In genomic region chr6:12134991-12135390, GRCh38 we compare ENCODE assay signal across 30 cellular contexts.
"Had no signal": no experiment of that assay in that cellular context is flagged by ENCODE, and none has a peak within 500 bp of the region (broad histone marks: within the 10 kb centered on the region; RNA-seq: fewer than 3 reads in every experiment).

No MANE protein-coding gene starts in this region.

- H3K27ac Mint-ChIP-seq: activated CD4-positive, alpha-beta memory T cell treated with anti-CD3 and anti-CD28 coated beads for 36 hours; activated CD4-positive, alpha-beta T cell treated with anti-CD3 and anti-CD28 coated beads for 36 hours; activated CD4-positive, alpha-beta T cell treated with anti-CD3 and anti-CD28 coated beads, Interleukin-2, amount 10 ng/mL, durations not matched to agents 24 days and 14 days; activated CD8-positive, alpha-beta memory T cell treated with anti-CD3 and anti-CD28 coated beads, Interleukin-2, amount 10 ng/mL, durations not matched to agents 7 days and 5 days; activated CD8-positive, alpha-beta T cell treated with anti-CD3 and anti-CD28 coated beads, Interleukin-2, amount 10 ng/mL, durations not matched to agents 7 days and 5 days; activated naive CD4-positive, alpha-beta T cell treated with anti-CD3 and anti-CD28 coated beads for 36 hours; activated naive CD4-positive, alpha-beta T cell treated with anti-CD3 and anti-CD28 coated beads, Interleukin-2, amount 50 U/mL, for 24 hours; activated naive CD8-positive, alpha-beta T cell treated with anti-CD3 and anti-CD28 coated beads for 36 hours; activated naive CD8-positive, alpha-beta T cell treated with anti-CD3 and anti-CD28 coated beads, Interleukin-2, amount 50 U/mL, for 24 hours; activated T-helper 2 cell treated with anti-CD3 and anti-CD28 coated beads, Interferon-gamma antibody, Interleukin-2, Interleukin-4, amounts not matched to agents 10 μg/mL and 5 μg/mL and 100 μg/mL, durations not matched to agents 14 hours and 24 hours and 36 hours; T-helper 17 cell; T-helper 2 cell treated with Interferon-gamma antibody and Interleukin-4, amounts not matched to agents 5 μg/mL and 100 μg/mL, for 36 hours had no signal

- DNase-seq: activated CD4-positive, alpha-beta memory T cell treated with anti-CD3 and anti-CD28 coated beads for 36 hours; activated CD4-positive, alpha-beta T cell treated with anti-CD3 and anti-CD28 coated beads for 36 hours; activated CD4-positive, CD25-positive, alpha-beta regulatory T cell; activated CD4-positive, CD25-positive, alpha-beta regulatory T cell treated with anti-CD3 and anti-CD28 coated beads, Interleukin-2, amount 50 U/mL, for 72 hours; activated CD8-positive, alpha-beta memory T cell treated with anti-CD3 and anti-CD28 coated beads, Interleukin-2, amount 10 ng/mL, durations not matched to agents 7 days and 5 days; activated CD8-positive, alpha-beta memory T cell treated with anti-CD3 and anti-CD28 coated beads, Interleukin-2, amount 50 U/mL, for 4 hours; activated CD8-positive, alpha-beta T cell treated with anti-CD3 and anti-CD28 coated beads, Interleukin-2, amount 10 ng/mL, durations not matched to agents 7 days and 5 days; activated effector memory CD4-positive, alpha-beta T cell treated with anti-CD3 and anti-CD28 coated beads, Interleukin-2, amount 50 U/mL, for 16 hours; activated naive CD4-positive, alpha-beta T cell treated with anti-CD3 and anti-CD28 coated beads for 36 hours; activated naive CD8-positive, alpha-beta T cell treated with anti-CD3 and anti-CD28 coated beads for 36 hours; activated naive CD8-positive, alpha-beta T cell treated with anti-CD3 and anti-CD28 coated beads, Interleukin-2, amount 50 U/mL, for 24 hours; activated T-cell treated with anti-CD3 and anti-CD28 coated beads, Interleukin-2, amount 50 U/mL, for 24 hours; adrenal gland; amygdala; aorta; body of pancreas; caudate nucleus; colonic mucosa; effector CD8-positive, alpha-beta T cell; foreskin fibroblast; head of caudate nucleus; T-helper 1 cell; T-helper 17 cell; T1000 had no signal

- H3K27me3 Mint-ChIP-seq: activated CD4-positive, alpha-beta memory T cell treated with anti-CD3 and anti-CD28 coated beads for 36 hours; activated CD4-positive, alpha-beta T cell treated with anti-CD3 and anti-CD28 coated beads for 36 hours; activated CD4-positive, alpha-beta T cell treated with anti-CD3 and anti-CD28 coated beads, Interleukin-2, amount 10 ng/mL, durations not matched to agents 24 days and 14 days; activated CD8-positive, alpha-beta memory T cell treated with anti-CD3 and anti-CD28 coated beads, Interleukin-2, amount 10 ng/mL, durations not matched to agents 7 days and 5 days; activated naive CD4-positive, alpha-beta T cell treated with anti-CD3 and anti-CD28 coated beads, Interleukin-2, amount 50 U/mL, for 24 hours; activated naive CD8-positive, alpha-beta T cell treated with anti-CD3 and anti-CD28 coated beads for 36 hours; activated naive CD8-positive, alpha-beta T cell treated with anti-CD3 and anti-CD28 coated beads, Interleukin-2, amount 50 U/mL, for 24 hours; activated T-cell treated with anti-CD3 and anti-CD28 coated beads, Interleukin-2, amount 50 U/mL, for 24 hours; T-helper 17 cell had no signal

- H3K4me3 Mint-ChIP-seq: activated CD4-positive, alpha-beta memory T cell treated with anti-CD3 and anti-CD28 coated beads for 36 hours; activated CD4-positive, alpha-beta T cell treated with anti-CD3 and anti-CD28 coated beads for 36 hours; activated CD4-positive, alpha-beta T cell treated with anti-CD3 and anti-CD28 coated beads, Interleukin-2, amount 10 ng/mL, durations not matched to agents 24 days and 14 days; activated CD8-positive, alpha-beta memory T cell treated with anti-CD3 and anti-CD28 coated beads, Interleukin-2, amount 10 ng/mL, durations not matched to agents 7 days and 5 days; activated CD8-positive, alpha-beta T cell treated with anti-CD3 and anti-CD28 coated beads, Interleukin-2, amount 10 ng/mL, durations not matched to agents 7 days and 5 days; activated naive CD4-positive, alpha-beta T cell treated with anti-CD3 and anti-CD28 coated beads for 36 hours; activated naive CD4-positive, alpha-beta T cell treated with anti-CD3 and anti-CD28 coated beads, Interleukin-2, amount 50 U/mL, for 24 hours; activated naive CD8-positive, alpha-beta T cell treated with anti-CD3 and anti-CD28 coated beads for 36 hours; activated naive CD8-positive, alpha-beta T cell treated with anti-CD3 and anti-CD28 coated beads, Interleukin-2, amount 50 U/mL, for 24 hours; activated T-cell treated with anti-CD3 and anti-CD28 coated beads, Interleukin-2, amount 50 U/mL, for 24 hours; T-helper 17 cell; T-helper 2 cell treated with Interferon-gamma antibody and Interleukin-4, amounts not matched to agents 5 μg/mL and 100 μg/mL, for 36 hours had no signal

- FAIRE-seq: endometrium, frontal cortex had no signal

- ATAC-seq: activated CD4-positive, alpha-beta T cell treated with anti-CD3 and anti-CD28 coated beads for 36 hours; activated CD8-positive, alpha-beta memory T cell treated with anti-CD3 and anti-CD28 coated beads, Interleukin-2, amount 10 ng/mL, durations not matched to agents 7 days and 5 days; activated CD8-positive, alpha-beta T cell treated with anti-CD3 and anti-CD28 coated beads, Interleukin-2, amount 10 ng/mL, durations not matched to agents 7 days and 5 days; activated naive CD8-positive, alpha-beta T cell treated with anti-CD3 and anti-CD28 coated beads, Interleukin-2, amount 50 U/mL, for 24 hours; body of pancreas; T-helper 17 cell had no signal

- H3K9me3 Mint-ChIP-seq: activated CD4-positive, alpha-beta memory T cell treated with anti-CD3 and anti-CD28 coated beads for 36 hours; activated naive CD4-positive, alpha-beta T cell treated with anti-CD3 and anti-CD28 coated beads, Interleukin-2, amount 50 U/mL, for 24 hours; activated T-cell treated with anti-CD3 and anti-CD28 coated beads, Interleukin-2, amount 50 U/mL, for 24 hours had no signal
